Comparison of ENCODE assay signal across 15 cellular contexts in the genomic region with DNA sequence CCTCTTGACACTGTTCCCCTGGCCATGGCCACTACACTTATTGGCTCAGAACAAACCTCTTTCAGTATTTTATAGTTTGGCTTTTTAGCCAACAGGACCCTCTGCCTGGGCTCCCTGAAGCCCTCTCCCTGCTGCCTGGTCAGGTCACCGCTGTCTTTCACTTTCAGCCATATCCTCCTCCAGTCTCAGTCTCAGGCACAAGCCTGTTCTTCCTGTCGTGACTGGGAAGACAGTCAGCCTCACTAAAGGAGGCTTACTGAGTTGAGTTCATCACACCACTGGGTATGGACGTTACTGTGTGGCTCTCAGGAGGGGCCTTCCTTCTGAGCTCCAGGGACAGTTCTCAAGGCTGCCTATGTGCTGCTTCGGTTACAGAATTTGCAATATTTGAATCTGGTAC. TPM values are rescaled to one million over a fixed set of nuclear protein-coding genes. Genes with fewer than 3 reads are reported as not detected.
DNase-seq lines count a peak whose midpoint lies in the region; ATAC-seq and TF ChIP-seq lines count a peak whose summit lies in the region.
"Had no signal": no experiment of that assay in that cellular context is flagged by ENCODE, and none has a peak within 500 bp of the region (broad histone marks: within the 10 kb centered on the region; RNA-seq: fewer than 3 reads in every experiment).

No MANE protein-coding gene starts in this region.

- H3F3A ChIP-seq in SK-N-SH (replicated peaks; ENCODE audit: insufficient read depth) (peaks cover 4% of the 10 kb centered on the region), neural progenitor cell (ENCODE audit: low read depth) (peaks cover 13% of the 10 kb centered on the region)

- no peak for ATAC-seq in SK-N-SH treated with all-trans-retinoic acid at 6 μM for 48 hours

- H3K4me3 Mint-ChIP-seq in activated naive CD8-positive, alpha-beta T cell = peak overlapping the region; percentile 100
- H3K4me3 Mint-ChIP-seq in neural progenitor cell = peak overlapping the region; percentile 95

- no peak overlapping the region for H3K9ac ChIP-seq in SK-N-SH
- H3K9ac ChIP-seq in Karpas-422 (ENCODE audit: low read length) = peak overlapping the region; percentile 84
- no peak overlapping the region for H3K9ac ChIP-seq in neural progenitor cell

- H3K27me3 Mint-ChIP-seq in activated naive CD8-positive, alpha-beta T cell = no peaks in the 10 kb centered on the region
- H3K27me3 Mint-ChIP-seq in neural progenitor cell (ENCODE audit: insufficient read depth, low read depth) = peaks cover 11% of the 10 kb centered on the region

- H3K9me3 ChIP-seq in SK-N-SH (no peaks in the 10 kb centered on the region), Karpas-422 (ENCODE audit: low read length) (no peaks in the 10 kb centered on the region), neural progenitor cell (ENCODE audit: low read depth) (no peaks in the 10 kb centered on the region)
- H3K9me3 ChIP-seq: right atrium auricular region, SJCRH30 had no signal

- H3K4me3 ChIP-seq in SK-N-SH (ENCODE audit: low read depth in 2 of 2, low read length in 1 of 2) (no peak overlapping the region), Karpas-422 (ENCODE audit: low read length) (peak overlapping the region; percentile 92), neural progenitor cell (no peak overlapping the region)
- H3K4me3 ChIP-seq: right atrium auricular region had no signal

- 89% methylated on average over 4 of the region's 4 CpGs for WGBS in SK-N-SH (ENCODE audit: low lambda C conversion rate)

- H2AFZ ChIP-seq in SK-N-SH (ENCODE audit: low read depth) = no peak overlapping the region
- H2AFZ ChIP-seq in Karpas-422 (ENCODE audit: low read length) = no peak overlapping the region
- no peak overlapping the region for H2AFZ ChIP-seq in neural progenitor cell (replicated peaks)

- H3K9me2 ChIP-seq in SK-N-SH = no peaks in the 10 kb centered on the region
- H3K9me2 ChIP-seq in Karpas-422 (replicated peaks; ENCODE audit: insufficient read depth, low read length) = no peaks in the 10 kb centered on the region

- H3K4me1 ChIP-seq in SK-N-SH (ENCODE audit: control insufficient read depth in 1 of 2, insufficient read depth in 2 of 2, low read depth in 1 of 2, low read length in 1 of 2) (peaks cover 8 to 29% of the 10 kb centered on the region in 2 experiments; a peak in 3 of 4 replicates), Karpas-422 (ENCODE audit: low read length) (peaks cover 70% of the 10 kb centered on the region), neural progenitor cell (peaks cover 26% of the 10 kb centered on the region)

- intact Hi-C loops in posterior cingulate gyrus (cut with DNase I) = no loop called here

- peaks cover 47% of the 10 kb centered on the region for H3K4me1 Mint-ChIP-seq in activated naive CD8-positive, alpha-beta T cell (ENCODE audit: low read depth)
- peaks cover 43% of the 10 kb centered on the region for H3K4me1 Mint-ChIP-seq in neural progenitor cell

- no peak for DNase-seq in SK-N-SH
- DNase-seq in Karpas-422 = no peak
- DNase-seq in neural progenitor cell (ENCODE audit: low spot score) = no peak
- DNase-seq in NCI-H446 treated with DMSO at 0.1 percent for 48 hours (lab: John Stamatoyannopoulos, UW) = no peak
- no peak for DNase-seq in posterior cingulate gyrus
- no peak for DNase-seq in NCI-H2081 (lab: John Stamatoyannopoulos, UW)
- DNase-seq: activated CD8-positive, alpha-beta memory T cell treated with anti-CD3 and anti-CD28 coated beads, Interleukin-2, amount 50 U/mL, for 48 hours; foreskin melanocyte had no signal

- POLR2A ChIA-PET in SK-N-SH (lab: Yijun Ruan, JAX) = no interaction called here

- no peaks in the 10 kb centered on the region for H3K36me3 Mint-ChIP-seq in activated naive CD8-positive, alpha-beta T cell
- H3K36me3 Mint-ChIP-seq in neural progenitor cell = no peaks in the 10 kb centered on the region

- H4K20me1 ChIP-seq in SK-N-SH (ENCODE audit: insufficient read depth) = peaks cover 57% of the 10 kb centered on the region
- peaks cover 55% of the 10 kb centered on the region for H4K20me1 ChIP-seq in Karpas-422 (ENCODE audit: insufficient read depth, low read depth, low read length)
- H4K20me1 ChIP-seq in neural progenitor cell (ENCODE audit: low read depth) = peaks cover 67% of the 10 kb centered on the region

- no peak for TF ChIP-seq RAD21 in SK-N-SH (IDR thresholded peaks at IDR 0.05; ENCODE audit: low read length)

- no peak overlapping the region for H3K27ac ChIP-seq in SK-N-SH (ENCODE audit: low read depth in 2 of 2, low read length in 1 of 2)
- peak overlapping the region; percentile 72 for H3K27ac ChIP-seq in Karpas-422 (ENCODE audit: low read length)
- no peak overlapping the region for H3K27ac ChIP-seq in neural progenitor cell
- H3K27ac ChIP-seq: 22Rv1, right atrium auricular region, SJCRH30 had no signal

- H3K36me3 ChIP-seq in SK-N-SH (replicated peaks in 1 of 2; ENCODE audit: control insufficient read depth in 1 of 2, insufficient read depth in 2 of 2, low read length in 1 of 2) = peaks cover 0 to 4% of the 10 kb centered on the region in 2 experiments
- peaks cover 8% of the 10 kb centered on the region; the same call in 1 of the 2 replicates for H3K36me3 ChIP-seq in Karpas-422 (ENCODE audit: insufficient read depth, low read length)
- H3K36me3 ChIP-seq in neural progenitor cell = no peaks in the 10 kb centered on the region
- H3K36me3 ChIP-seq: right atrium auricular region had no signal

- H3K27ac Mint-ChIP-seq in activated naive CD8-positive, alpha-beta T cell = peak overlapping the region; percentile 98
- H3K27ac Mint-ChIP-seq in neural progenitor cell = no peak overlapping the region

- no peak for TF ChIP-seq EP300 in SK-N-SH (IDR thresholded peaks at IDR 0.05; ENCODE audit: borderline replicate concordance in 1 of 2, low read depth in 1 of 2, low read length in 1 of 2)

- no peaks in the 10 kb centered on the region for H3K9me3 Mint-ChIP-seq in activated naive CD8-positive, alpha-beta T cell (ENCODE audit: low read depth)
- no peaks in the 10 kb centered on the region for H3K9me3 Mint-ChIP-seq in neural progenitor cell

- H3K27me3 ChIP-seq in SK-N-SH (ENCODE audit: insufficient read depth) (no peaks in the 10 kb centered on the region), Karpas-422 (ENCODE audit: low read length) (no peaks in the 10 kb centered on the region), neural progenitor cell (peaks cover 9% of the 10 kb centered on the region)
- H3K27me3 ChIP-seq: right atrium auricular region had no signal

- H3K79me2 ChIP-seq in SK-N-SH (ENCODE audit: insufficient read depth) (peaks cover 44% of the 10 kb centered on the region), Karpas-422 (ENCODE audit: low read length) (peaks cover 15% of the 10 kb centered on the region; the same call in 1 of the 2 replicates), neural progenitor cell (ENCODE audit: low read depth) (peaks cover 65% of the 10 kb centered on the region)

- CTCF ChIA-PET in SK-N-SH (lab: Yijun Ruan, JAX) = interaction anchor here (1.0 to 5.0 kb wide), 4 partner anchors 17 to 73 kb away, joined by 3 to 35 read pairs (median 3); no protein-coding TSS in a partner anchor

- peak overlapping the region; percentile 95; the same call in 1 of the 2 replicates for H3K4me2 ChIP-seq in SK-N-SH
- H3K4me2 ChIP-seq in Karpas-422 (ENCODE audit: low read depth, low read length, poor library complexity, severe bottlenecking) = peak overlapping the region; percentile 89
- H3K4me2 ChIP-seq in neural progenitor cell = peak overlapping the region; percentile 82

- TF ChIP-seq CTCF in SK-N-SH (IDR thresholded peaks at IDR 0.05) (no peak), neural progenitor cell (IDR thresholded peaks at IDR 0.05) (no peak)

TF ChIP-seq in SK-N-SH, 30 proteins besides CTCF, POLR2A, EP300 and RAD21 (continues in another document):
- no peak for TF ChIP-seq GABPA (IDR thresholded peaks at IDR 0.05; ENCODE audit: low read depth)
- TF ChIP-seq, protein P1, sequence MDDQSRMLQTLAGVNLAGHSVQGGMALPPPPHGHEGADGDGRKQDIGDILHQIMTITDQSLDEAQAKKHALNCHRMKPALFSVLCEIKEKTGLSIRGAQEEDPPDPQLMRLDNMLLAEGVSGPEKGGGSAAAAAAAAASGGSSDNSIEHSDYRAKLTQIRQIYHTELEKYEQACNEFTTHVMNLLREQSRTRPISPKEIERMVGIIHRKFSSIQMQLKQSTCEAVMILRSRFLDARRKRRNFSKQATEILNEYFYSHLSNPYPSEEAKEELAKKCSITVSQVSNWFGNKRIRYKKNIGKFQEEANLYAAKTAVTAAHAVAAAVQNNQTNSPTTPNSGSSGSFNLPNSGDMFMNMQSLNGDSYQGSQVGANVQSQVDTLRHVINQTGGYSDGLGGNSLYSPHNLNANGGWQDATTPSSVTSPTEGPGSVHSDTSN (IDR thresholded peaks at IDR 0.05) = no peak
- TF ChIP-seq ELF1 (IDR thresholded peaks at IDR 0.05) = no peak

TF ChIP-seq in SK-N-SH treated with all-trans-retinoic acid at 6 μM for 48 hours, 23 proteins besides CTCF, POLR2A, EP300 and RAD21 (continues in another document):
- no peak for TF ChIP-seq ESRRG (CRISPR knock-in tag; IDR thresholded peaks at IDR 0.05)
- no peak for TF ChIP-seq TOX (CRISPR knock-in tag; IDR thresholded peaks at IDR 0.05; ENCODE audit: borderline replicate concordance)
- TF ChIP-seq ZC3H10 (CRISPR knock-in tag; IDR thresholded peaks at IDR 0.05) = no peak
- TF ChIP-seq OSR1 (CRISPR knock-in tag; IDR thresholded peaks at IDR 0.05) = no peak
- TF ChIP-seq RARB (CRISPR knock-in tag; IDR thresholded peaks at IDR 0.05) = no peak
- no peak for TF ChIP-seq GLIS3 (CRISPR knock-in tag; IDR thresholded peaks at IDR 0.05)
- no peak for TF ChIP-seq CREB5 (CRISPR knock-in tag; IDR thresholded peaks at IDR 0.05; ENCODE audit: low read depth)

RNA-seq across cellular contexts. Expression of gene QSOX2, which starts 2.0 kb away (rescaled TPM):
- polyA plus RNA-seq in SK-N-SH (2012; rRNA removed) = 25.5 and 26.6 TPM in 2 replicates
- polyA plus RNA-seq in SK-N-SH (2012; cell fraction: cytosol; rRNA removed) = 20.2 and 23.7 TPM in 2 replicates
- polyA plus RNA-seq in SK-N-SH (2012; cell fraction: nucleus; rRNA removed) = 31.2 and 37.5 TPM in 2 replicates
- total RNA-seq in Karpas-422 (2014; rRNA removed; shearing (Covaris generic); ENCODE audit: low replicate concordance) = 11.3 and 18.9 TPM in 2 replicates
- total RNA-seq in neural progenitor cell (ENCODE audit: low replicate concordance) = 17.1 and 19.6 TPM in 2 replicates

RNA-seq across cellular contexts. Expression of gene LHX3, which starts 38.7 kb away (rescaled TPM):
- not detected in 2 replicates for polyA plus RNA-seq in SK-N-SH (2012; rRNA removed)
- polyA plus RNA-seq in SK-N-SH (2012; cell fraction: cytosol; rRNA removed) = not detected in 2 replicates
- polyA plus RNA-seq in SK-N-SH (2012; cell fraction: nucleus; rRNA removed) = 0.02 and 0.04 TPM in 2 replicates
- total RNA-seq in Karpas-422 (2014; rRNA removed; shearing (Covaris generic); ENCODE audit: low replicate concordance) = not detected in 2 replicates
- not detected in 2 replicates for total RNA-seq in neural progenitor cell (ENCODE audit: low replicate concordance)
- total RNA-seq: HT-29, left lobe of liver, SJCRH30 had no signal
